In genomic region chr15:97960364-97961066, GRCh38 we compare ENCODE assay signal across 8 cellular contexts. TPM values are rescaled to one million over a fixed set of nuclear protein-coding genes. Genes with fewer than 3 reads are reported as not detected.
DNase-seq lines count a peak whose midpoint lies in the region; ATAC-seq, FAIRE-seq and TF ChIP-seq lines count a peak whose summit lies in the region.

TSS of gene ARRDC4 (plus strand) at chr15:97960703. CDS start at chr15:97960862, 159 bp downstream.

- peak; percentile 92 for ATAC-seq in HG02642 (IDR thresholded peaks at IDR 0.05; ENCODE audit: poor library complexity, unreplicated experiment)

- TF ChIP-seq CTCF in left ventricle myocardium inferior (IDR thresholded peaks at IDR 0.05; ENCODE audit: borderline replicate concordance) (no peak), tibial nerve (IDR thresholded peaks at IDR 0.05) (peak in 2 of 5 experiments; percentile 54 to 69)

- WGBS in tibial nerve, 2 donors, result 0% methylated on average over 15 to 31 of the region's 69 CpGs

- peaks cover 15% of the 10 kb centered on the region for H3K4me1 Mint-ChIP-seq in T-helper 2 cell treated with Interferon-gamma antibody and Interleukin-4, amounts not matched to agents 5 μg/mL and 100 μg/mL, for 36 hours (ENCODE audit: low read depth)

- intact Hi-C loops in left ventricle myocardium inferior (cut with micrococcal nuclease) (no loop called here), posterior cingulate gyrus (cut with DNase I) (no loop called here)

- TF ChIP-seq POLR2A in tibial nerve (IDR thresholded peaks at IDR 0.05), result peak; percentile 81 to 92

- peaks cover 37% of the 10 kb centered on the region for H3K27me3 Mint-ChIP-seq in T-helper 2 cell treated with Interferon-gamma antibody and Interleukin-4, amounts not matched to agents 5 μg/mL and 100 μg/mL, for 36 hours (ENCODE audit: low read depth)

- peak; percentile 91 for DNase-seq in NCI-H1436 (lab: John Stamatoyannopoulos, UW)
- DNase-seq in T-helper 2 cell treated with Interferon-gamma antibody and Interleukin-4, amounts not matched to agents 5 μg/mL and 100 μg/mL, for 36 hours (ENCODE audit: low spot score), result peak; percentile 99
- DNase-seq in left ventricle myocardium inferior, result peak; percentile 100
- DNase-seq in posterior cingulate gyrus, result peak; percentile 100
- DNase-seq in tibial nerve (ENCODE audit: low spot score in 2 of 2), result peak; percentile 99

- no peaks in the 10 kb centered on the region for H3K9me3 Mint-ChIP-seq in T-helper 2 cell treated with Interferon-gamma antibody and Interleukin-4, amounts not matched to agents 5 μg/mL and 100 μg/mL, for 36 hours

- peak; percentile 86 to 91 for TF ChIP-seq EP300 in tibial nerve (IDR thresholded peaks at IDR 0.05)

- no peaks in the 10 kb centered on the region for H3K36me3 ChIP-seq in left ventricle myocardium inferior
- H3K36me3 ChIP-seq in tibial nerve, result no peaks in the 10 kb centered on the region

- H3K4me3 Mint-ChIP-seq in T-helper 2 cell treated with Interferon-gamma antibody and Interleukin-4, amounts not matched to agents 5 μg/mL and 100 μg/mL, for 36 hours, result peak within 1 kb of the TSS; percentile 84

- H3K27ac ChIP-seq in angular gyrus (ENCODE audit: low read depth, low read length) (peak within 1 kb of the TSS; percentile 40), left ventricle myocardium inferior (replicated peaks) (peak within 1 kb of the TSS; percentile 92), tibial nerve (peak within 1 kb of the TSS; percentile 40 to 96 (median 88))

- no peaks in the 10 kb centered on the region for H3K9me3 ChIP-seq in left ventricle myocardium inferior (replicated peaks)
- no peaks in the 10 kb centered on the region for H3K9me3 ChIP-seq in tibial nerve

- H3K4me1 ChIP-seq in left ventricle myocardium inferior (peaks cover 42% of the 10 kb centered on the region), tibial nerve (peaks cover 0 to 49% (median 12%) of the 10 kb centered on the region in 4 donors)

- peak within 1 kb of the TSS; percentile 81 for H3K27ac Mint-ChIP-seq in T-helper 2 cell treated with Interferon-gamma antibody and Interleukin-4, amounts not matched to agents 5 μg/mL and 100 μg/mL, for 36 hours

- H3K4me3 ChIP-seq in left ventricle myocardium inferior (peak within 1 kb of the TSS; percentile 87), tibial nerve (peak within 1 kb of the TSS; percentile 65 to 98 (median 80))

- FAIRE-seq in G401.6 (lab: Jason Lieb, UNC), result peak; percentile 94

- H3K36me3 Mint-ChIP-seq in T-helper 2 cell treated with Interferon-gamma antibody and Interleukin-4, amounts not matched to agents 5 μg/mL and 100 μg/mL, for 36 hours (ENCODE audit: low read depth), result no peaks in the 10 kb centered on the region

- H3K27me3 ChIP-seq in left ventricle myocardium inferior (ENCODE audit: low read depth) (no peaks in the 10 kb centered on the region), tibial nerve (no peaks in the 10 kb centered on the region)

RNA-seq across cellular contexts. Expression of gene ARRDC4, which starts in this region (rescaled TPM):
- total RNA-seq in left ventricle myocardium inferior (11.8 TPM), tibial nerve (10 to 100 TPM; 27.1 to 68.2 (median 61.0) TPM)

Comparison
In these comparisons a context has a peak if more than half of its experiments do, and no peak if none do; other contexts are left out.
1. Peak in every context shown above with its lines: DNase-seq, ATAC-seq, H3K4me3 ChIP-seq and H3K27ac ChIP-seq.
2. H3K27ac ChIP-seq: peak in every context shown above with its lines; median percentile 92 in left ventricle myocardium inferior; 88 in tibial nerve; 40 in angular gyrus.